Comparison of ENCODE assay signal across 1 cellular context in genomic region chr6:13733178-13733851, GRCh38.
TF ChIP-seq lines count a peak whose summit lies in the region.

No MANE protein-coding gene starts in this region.

TF ChIP-seq in HEK293, 187 proteins besides CTCF, POLR2A, EP300 and RAD21 (continued from another document):
- TF ChIP-seq, protein P1, sequence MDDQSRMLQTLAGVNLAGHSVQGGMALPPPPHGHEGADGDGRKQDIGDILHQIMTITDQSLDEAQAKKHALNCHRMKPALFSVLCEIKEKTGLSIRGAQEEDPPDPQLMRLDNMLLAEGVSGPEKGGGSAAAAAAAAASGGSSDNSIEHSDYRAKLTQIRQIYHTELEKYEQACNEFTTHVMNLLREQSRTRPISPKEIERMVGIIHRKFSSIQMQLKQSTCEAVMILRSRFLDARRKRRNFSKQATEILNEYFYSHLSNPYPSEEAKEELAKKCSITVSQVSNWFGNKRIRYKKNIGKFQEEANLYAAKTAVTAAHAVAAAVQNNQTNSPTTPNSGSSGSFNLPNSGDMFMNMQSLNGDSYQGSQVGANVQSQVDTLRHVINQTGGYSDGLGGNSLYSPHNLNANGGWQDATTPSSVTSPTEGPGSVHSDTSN (CRISPR knock-in tag; IDR thresholded peaks at IDR 0.05), result no peak
- TF ChIP-seq ZNF548 (tag by site-specific recombination; IDR thresholded peaks at IDR 0.05), result no peak
- no peak for TF ChIP-seq ZSCAN23 (tag by site-specific recombination; IDR thresholded peaks at IDR 0.05)
- TF ChIP-seq ZNF629 (tag by site-specific recombination; IDR thresholded peaks at IDR 0.05), result no peak
- TF ChIP-seq ZBTB48 (tag by site-specific recombination; IDR thresholded peaks at IDR 0.05), result peak; percentile 94
TF ChIP-seq in HEK293: peak in this region for 26.
